Comparison of ENCODE assay signal across 17 cellular contexts in the genomic region with DNA sequence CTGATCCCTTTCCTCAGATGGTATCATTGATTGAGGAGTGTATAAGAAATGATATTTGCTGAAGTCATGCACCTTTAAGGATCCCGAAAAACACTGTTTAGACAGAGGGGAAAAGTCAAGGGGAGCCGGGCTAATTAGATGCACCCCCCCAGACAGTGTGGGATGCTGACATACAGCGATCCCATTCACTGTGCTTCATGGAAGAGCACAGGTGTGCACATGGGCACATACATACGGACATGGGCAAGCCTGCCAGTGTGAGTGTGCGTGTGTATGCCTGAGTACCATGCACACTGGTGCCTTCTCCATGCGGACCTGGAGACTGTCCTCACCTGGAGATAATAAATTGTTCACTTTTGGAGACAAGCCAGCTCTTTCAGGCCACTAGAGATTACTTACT. TPM values are rescaled to one million over a fixed set of nuclear protein-coding genes. Genes with fewer than 3 reads are reported as not detected.
A peak's percentile ranks its signal among the peaks of the same experiment; 100 is the strongest.
DNase-seq lines count a peak whose midpoint lies in the region; ATAC-seq and TF ChIP-seq lines count a peak whose summit lies in the region.
"Had no signal": no experiment of that assay in that cellular context is flagged by ENCODE, and none has a peak within 500 bp of the region (broad histone marks: within the 10 kb centered on the region; RNA-seq: fewer than 3 reads in every experiment).

No MANE protein-coding gene starts in this region.

- intact Hi-C loops in left ventricle myocardium superior (cut with micrococcal nuclease): no loop called here
- intact Hi-C loops in cardiac septum (cut with DNase I): no loop called here

- H3K4me3 Mint-ChIP-seq in nephron progenitor cell: no peak overlapping the region
- H3K4me3 Mint-ChIP-seq: CD4-positive, CD25-positive, alpha-beta regulatory T cell had no signal

- H3K27me3 Mint-ChIP-seq in nephron progenitor cell (ENCODE audit: low read depth, poor library complexity): no peaks in the 10 kb centered on the region
- H3K27me3 Mint-ChIP-seq: CD4-positive, CD25-positive, alpha-beta regulatory T cell had no signal

- no peaks in the 10 kb centered on the region for H3K9me3 Mint-ChIP-seq in nephron progenitor cell

- H3K36me3 Mint-ChIP-seq in nephron progenitor cell (ENCODE audit: low read depth): peaks cover 91% of the 10 kb centered on the region
- H3K36me3 Mint-ChIP-seq: CD4-positive, CD25-positive, alpha-beta regulatory T cell had no signal

- peaks cover 39% of the 10 kb centered on the region for H3K4me1 Mint-ChIP-seq in nephron progenitor cell
- H3K4me1 Mint-ChIP-seq: CD4-positive, CD25-positive, alpha-beta regulatory T cell had no signal

- TF ChIP-seq CTCF in nephron progenitor cell (IDR thresholded peaks at IDR 0.05): no peak

- DNase-seq in left ventricle myocardium superior (no peak), cardiac septum (ENCODE audit: low spot score) (no peak), NCI-H69 (lab: John Stamatoyannopoulos, UW) (peak; percentile 39), nephron progenitor cell (no peak), MV-4-11 (lab: John Stamatoyannopoulos, UW) (no peak)
- DNase-seq in activated T-cell treated with anti-CD3 and anti-CD28 coated beads, Interleukin-2, amount 50 U/mL, for 48 hours: no peak
- DNase-seq in activated T-cell treated with anti-CD3 and anti-CD28 coated beads, Interleukin-2, amount 50 U/mL, for 1 hour: no peak
- DNase-seq: BE2C; Caco-2; CD4-positive, CD25-positive, alpha-beta regulatory T cell; NCI-H2029 treated with DMSO at 0.1 percent for 48 hours; NCI-H524 treated with DMSO at 0.1 percent for 48 hours; NK-92 treated with Interleukin-12 subunit alpha and Interleukin-12 subunit beta, amount 100 ng/mL, for 24 hours; Peyer's patch; SW 1271 had no signal

- H3K27ac Mint-ChIP-seq in nephron progenitor cell: peak overlapping the region; percentile 56
- H3K27ac Mint-ChIP-seq: CD4-positive, CD25-positive, alpha-beta regulatory T cell had no signal

- ATAC-seq in left ventricle myocardium superior (peak; percentile 29), GM21529 (IDR thresholded peaks at IDR 0.05; ENCODE audit: unreplicated experiment) (no peak)
- ATAC-seq: HCT116 had no signal

RNA-seq across cellular contexts. Expression of gene MEIS1, which starts 22.6 kb away (rescaled TPM):
- total RNA-seq in left ventricle myocardium superior (40.8 TPM), cardiac septum (24.7 TPM)
